In genomic region chr20:3802524-3803239, GRCh38 we compare ENCODE assay signal across 14 cellular contexts. TPM values are rescaled to one million over a fixed set of nuclear protein-coding genes. Genes with fewer than 3 reads are reported as not detected.
DNase-seq lines count a peak whose midpoint lies in the region; ATAC-seq and TF ChIP-seq lines count a peak whose summit lies in the region.
"Had no signal": no experiment of that assay in that cellular context is flagged by ENCODE, and none has a peak within 500 bp of the region (broad histone marks: within the 10 kb centered on the region; RNA-seq: fewer than 3 reads in every experiment).

No MANE protein-coding gene starts in this region.

- no peak for TF ChIP-seq POLR2A in tibial nerve (IDR thresholded peaks at IDR 0.05)

- H3K4me1 Mint-ChIP-seq in activated naive CD4-positive, alpha-beta T cell treated with anti-CD3 and anti-CD28 coated beads for 36 hours (ENCODE audit: low read depth) = peaks cover 56% of the 10 kb centered on the region
- H3K4me1 Mint-ChIP-seq in activated CD4-positive, alpha-beta memory T cell treated with anti-CD3 and anti-CD28 coated beads, Interleukin-2, amount 10 ng/mL, durations not matched to agents 7 days and 5 days = peaks cover 89% of the 10 kb centered on the region
- peaks cover 36% of the 10 kb centered on the region for H3K4me1 Mint-ChIP-seq in progenitor cell of endocrine pancreas (ENCODE audit: low read depth)

- peak overlapping the region in 3 of 4 donors; percentile 20 to 38 (median 33) for H3K27ac ChIP-seq in tibial nerve

- no peak for TF ChIP-seq EP300 in tibial nerve (IDR thresholded peaks at IDR 0.05)

- no peak overlapping the region for H3K4me3 Mint-ChIP-seq in activated naive CD4-positive, alpha-beta T cell treated with anti-CD3 and anti-CD28 coated beads for 36 hours
- H3K4me3 Mint-ChIP-seq in activated CD4-positive, alpha-beta memory T cell treated with anti-CD3 and anti-CD28 coated beads, Interleukin-2, amount 10 ng/mL, durations not matched to agents 7 days and 5 days = peak overlapping the region; percentile 15
- no peak overlapping the region for H3K4me3 Mint-ChIP-seq in progenitor cell of endocrine pancreas (ENCODE audit: low read depth)

- no peaks in the 10 kb centered on the region for H3K27me3 ChIP-seq in tibial nerve
- H3K27me3 ChIP-seq: body of pancreas, MG63, sigmoid colon had no signal

- H3K27me3 Mint-ChIP-seq in activated naive CD4-positive, alpha-beta T cell treated with anti-CD3 and anti-CD28 coated beads for 36 hours (ENCODE audit: low read depth) = no peaks in the 10 kb centered on the region
- H3K27me3 Mint-ChIP-seq in activated CD4-positive, alpha-beta memory T cell treated with anti-CD3 and anti-CD28 coated beads, Interleukin-2, amount 10 ng/mL, durations not matched to agents 7 days and 5 days = no peaks in the 10 kb centered on the region
- H3K27me3 Mint-ChIP-seq in progenitor cell of endocrine pancreas = no peaks in the 10 kb centered on the region

- POLR2A ChIA-PET in activated CD4-positive, alpha-beta memory T cell treated with anti-CD3 and anti-CD28 coated beads, Interleukin-2, amount 10 ng/mL, durations not matched to agents 7 days and 5 days (lab: Charles Lee) = no interaction called here

- peaks cover 5 to 61% (median 36%) of the 10 kb centered on the region in 4 donors for H3K4me1 ChIP-seq in tibial nerve

- CTCF ChIA-PET in activated naive CD4-positive, alpha-beta T cell treated with anti-CD3 and anti-CD28 coated beads for 36 hours (lab: Charles Lee) = no interaction called here
- CTCF ChIA-PET in activated CD4-positive, alpha-beta memory T cell treated with anti-CD3 and anti-CD28 coated beads, Interleukin-2, amount 10 ng/mL, durations not matched to agents 7 days and 5 days (lab: Charles Lee) = interaction anchor here (5.1 kb wide), 1 partner anchor 17 kb away, joined by 30 read pairs; the partner anchor contains the start of gene AP5S1

- no peaks in the 10 kb centered on the region for H3K9me3 ChIP-seq in tibial nerve
- H3K9me3 ChIP-seq: body of pancreas, MG63, sigmoid colon had no signal

- WGBS in tibial nerve, 2 donors = 85 to 94% methylated on average over 11 of the region's 11 CpGs

- peaks cover 63% of the 10 kb centered on the region for H3K36me3 Mint-ChIP-seq in activated naive CD4-positive, alpha-beta T cell treated with anti-CD3 and anti-CD28 coated beads for 36 hours (ENCODE audit: low read depth)
- peaks cover 98% of the 10 kb centered on the region for H3K36me3 Mint-ChIP-seq in activated CD4-positive, alpha-beta memory T cell treated with anti-CD3 and anti-CD28 coated beads, Interleukin-2, amount 10 ng/mL, durations not matched to agents 7 days and 5 days (ENCODE audit: low read depth)
- peaks cover 21% of the 10 kb centered on the region for H3K36me3 Mint-ChIP-seq in progenitor cell of endocrine pancreas (ENCODE audit: insufficient read depth)

- peak; percentile 70 for ATAC-seq in left lobe of liver
- no peak for ATAC-seq in GM21528 (IDR thresholded peaks at IDR 0.05; ENCODE audit: low FRiP score, unreplicated experiment)
- ATAC-seq: body of pancreas had no signal

- no peak for DNase-seq in activated naive CD4-positive, alpha-beta T cell treated with anti-CD3 and anti-CD28 coated beads for 36 hours
- no peak for DNase-seq in activated naive CD4-positive, alpha-beta T cell treated with anti-CD3 and anti-CD28 coated beads, Interleukin-2, amount 50 U/mL, for 16 hours
- no peak for DNase-seq in activated CD4-positive, alpha-beta memory T cell treated with anti-CD3 and anti-CD28 coated beads, Interleukin-2, amount 10 ng/mL, durations not matched to agents 7 days and 5 days
- peak; percentile 90 for DNase-seq in left lobe of liver (ENCODE audit: low spot score)
- DNase-seq in tibial nerve (ENCODE audit: low spot score in 2 of 2) = no peak
- DNase-seq in medulla oblongata (ENCODE audit: extremely low spot score) = no peak
- no peak for DNase-seq in progenitor cell of endocrine pancreas (ENCODE audit: low spot score, unreplicated experiment)
- DNase-seq: body of pancreas, GOT3, MG63, NCI-H226, OCI-M1, sigmoid colon had no signal

- intact Hi-C loops in activated naive CD4-positive, alpha-beta T cell treated with anti-CD3 and anti-CD28 coated beads for 36 hours (cut with micrococcal nuclease) = no loop called here

- no peak overlapping the region for H3K4me3 ChIP-seq in tibial nerve
- H3K4me3 ChIP-seq: body of pancreas, MG63, sigmoid colon had no signal

- H3K36me3 ChIP-seq in tibial nerve = peaks cover 0 to 71% (median 3%) of the 10 kb centered on the region in 3 donors

- H3K9me3 Mint-ChIP-seq in activated naive CD4-positive, alpha-beta T cell treated with anti-CD3 and anti-CD28 coated beads for 36 hours = no peaks in the 10 kb centered on the region
- no peaks in the 10 kb centered on the region for H3K9me3 Mint-ChIP-seq in activated CD4-positive, alpha-beta memory T cell treated with anti-CD3 and anti-CD28 coated beads, Interleukin-2, amount 10 ng/mL, durations not matched to agents 7 days and 5 days
- H3K9me3 Mint-ChIP-seq in progenitor cell of endocrine pancreas (ENCODE audit: low read depth) = no peaks in the 10 kb centered on the region

- peak overlapping the region; percentile 10 for H3K27ac Mint-ChIP-seq in activated naive CD4-positive, alpha-beta T cell treated with anti-CD3 and anti-CD28 coated beads for 36 hours
- peak overlapping the region; percentile 72 for H3K27ac Mint-ChIP-seq in activated CD4-positive, alpha-beta memory T cell treated with anti-CD3 and anti-CD28 coated beads, Interleukin-2, amount 10 ng/mL, durations not matched to agents 7 days and 5 days
- no peak overlapping the region for H3K27ac Mint-ChIP-seq in progenitor cell of endocrine pancreas

- TF ChIP-seq CTCF in tibial nerve (IDR thresholded peaks at IDR 0.05) (no peak), progenitor cell of endocrine pancreas (IDR thresholded peaks at IDR 0.05; ENCODE audit: unreplicated experiment) (no peak)

RNA-seq across cellular contexts. Expression of gene CDC25B, which starts 6.6 kb away (rescaled TPM):
- 10 to 100 TPM; 94.8 to 97.7 TPM for total RNA-seq in activated naive CD4-positive, alpha-beta T cell treated with anti-CD3 and anti-CD28 coated beads for 36 hours
- total RNA-seq in activated CD4-positive, alpha-beta memory T cell treated with anti-CD3 and anti-CD28 coated beads, Interleukin-2, amount 10 ng/mL, durations not matched to agents 7 days and 5 days = 100 to 1,000 TPM; 452 to 454 TPM
- total RNA-seq in left lobe of liver = 12.4 TPM
- total RNA-seq in tibial nerve = 10 to 100 TPM; 33.0 to 65.4 (median 43.9) TPM
- total RNA-seq in progenitor cell of endocrine pancreas = 36.7 and 37.6 TPM in 2 replicates

RNA-seq across cellular contexts. Expression of gene CENPB, which starts 16.1 kb away (rescaled TPM):
- 10 to 100 TPM; 29.1 to 30.3 TPM for total RNA-seq in activated naive CD4-positive, alpha-beta T cell treated with anti-CD3 and anti-CD28 coated beads for 36 hours
- total RNA-seq in activated CD4-positive, alpha-beta memory T cell treated with anti-CD3 and anti-CD28 coated beads, Interleukin-2, amount 10 ng/mL, durations not matched to agents 7 days and 5 days = 10 to 100 TPM; 67.0 to 68.0 TPM
- total RNA-seq in left lobe of liver = 39.4 TPM
- total RNA-seq in tibial nerve = 100 to 1,000 TPM in 2 of 4 donors, 10 to 100 TPM in 2; 72.8 to 109 (median 100) TPM
- 49.6 and 53.8 TPM in 2 replicates for total RNA-seq in progenitor cell of endocrine pancreas

RNA-seq across cellular contexts. Expression of gene AP5S1, which starts 17.7 kb away (rescaled TPM):
- 1 to 10 TPM; 8.0 to 8.2 TPM for total RNA-seq in activated naive CD4-positive, alpha-beta T cell treated with anti-CD3 and anti-CD28 coated beads for 36 hours
- total RNA-seq in activated CD4-positive, alpha-beta memory T cell treated with anti-CD3 and anti-CD28 coated beads, Interleukin-2, amount 10 ng/mL, durations not matched to agents 7 days and 5 days = 10 to 100 TPM; 12.7 to 15.5 TPM
- total RNA-seq in left lobe of liver (9.7 TPM), tibial nerve (10 to 100 TPM in 3 of 4 donors, 1 to 10 TPM in 1; 9.4 to 20.7 (median 14.9) TPM), progenitor cell of endocrine pancreas (12.3 and 13.2 TPM in 2 replicates)

RNA-seq across cellular contexts. Expression of gene SPEF1, which starts 21.4 kb away (rescaled TPM):
- total RNA-seq in activated naive CD4-positive, alpha-beta T cell treated with anti-CD3 and anti-CD28 coated beads for 36 hours = not detected
- total RNA-seq in activated CD4-positive, alpha-beta memory T cell treated with anti-CD3 and anti-CD28 coated beads, Interleukin-2, amount 10 ng/mL, durations not matched to agents 7 days and 5 days = not detected
- total RNA-seq in left lobe of liver = 0.10 TPM
- 1 to 10 TPM in 2 of 4 donors, not detected in 2; 1.1 to 1.8 TPM for total RNA-seq in tibial nerve
- 1.7 and 1.9 TPM in 2 replicates for total RNA-seq in progenitor cell of endocrine pancreas

RNA-seq across cellular contexts. Expression of gene ADISSP, which starts 35.1 kb away (rescaled TPM):
- 10 to 100 TPM; 47.9 to 50.4 TPM for total RNA-seq in activated naive CD4-positive, alpha-beta T cell treated with anti-CD3 and anti-CD28 coated beads for 36 hours
- total RNA-seq in activated CD4-positive, alpha-beta memory T cell treated with anti-CD3 and anti-CD28 coated beads, Interleukin-2, amount 10 ng/mL, durations not matched to agents 7 days and 5 days = 10 to 100 TPM; 20.7 to 23.4 TPM
- total RNA-seq in left lobe of liver = 10.6 TPM
- 10 to 100 TPM; 14.4 to 32.4 (median 22.2) TPM for total RNA-seq in tibial nerve
- total RNA-seq in progenitor cell of endocrine pancreas = 18.9 and 20.2 TPM in 2 replicates

Comparison
In these comparisons a context has a peak if more than half of its experiments do, and no peak if none do; other contexts are left out.
1. RNA of gene CDC25B, which starts 6.6 kb away (total RNA-seq): 452 to 454 TPM in activated CD4-positive, alpha-beta memory T cell treated with anti-CD3 and anti-CD28 coated beads, Interleukin-2, amount 10 ng/mL, durations not matched to agents 7 days and 5 days; 94.8 to 97.7 TPM in activated naive CD4-positive, alpha-beta T cell treated with anti-CD3 and anti-CD28 coated beads for 36 hours, 33.0 to 65.4 TPM in tibial nerve, 36.7 to 37.6 TPM in progenitor cell of endocrine pancreas and 12.4 TPM in left lobe of liver (single experiment); every median in the first group is over 4 times any median in the second.